Comparison of ENCODE assay signal across 24 cellular contexts in genomic region chr1:5329068-5329739, GRCh38.
A peak's percentile ranks its signal among the peaks of the same experiment; 100 is the strongest.
DNase-seq lines count a peak whose midpoint lies in the region; ATAC-seq, FAIRE-seq and TF ChIP-seq lines count a peak whose summit lies in the region.
"Had no signal": no experiment of that assay in that cellular context is flagged by ENCODE, and none has a peak within 500 bp of the region (broad histone marks: within the 10 kb centered on the region; RNA-seq: fewer than 3 reads in every experiment).

No MANE protein-coding gene starts in this region.

- peak overlapping the region; percentile 59 for H3K4me3 Mint-ChIP-seq in activated naive CD4-positive, alpha-beta T cell treated with anti-CD3 and anti-CD28 coated beads, Interleukin-2, amount 50 U/mL, for 24 hours
- peak overlapping the region; percentile 59 for H3K4me3 Mint-ChIP-seq in T-helper 1 cell treated with Interleukin-12 subunit alpha and Interleukin-12 subunit beta and Interleukin-4 antibody, amounts not matched to agents 30 μg/mL and 1 μg/mL, for 36 hours
- H3K4me3 Mint-ChIP-seq: activated B cell treated with CpG ODN at 0.5 μM for 24 hours, IgD-negative memory B cell had no signal

- no peaks in the 10 kb centered on the region for H3K9me3 ChIP-seq in thyroid gland
- H3K9me3 ChIP-seq in PC-3 (ENCODE audit: low read length), result peaks cover 12% of the 10 kb centered on the region
- H3K9me3 ChIP-seq: Caco-2, gastrocnemius medialis, neutrophil, testis had no signal

- TF ChIP-seq CTCF in thyroid gland (IDR thresholded peaks at IDR 0.05) (no peak), PC-3 (conservative IDR thresholded peaks at IDR 0.05; ENCODE audit: low read depth, low read length) (no peak)

- no peaks in the 10 kb centered on the region for H3K36me3 ChIP-seq in thyroid gland
- H3K36me3 ChIP-seq in PC-3 (ENCODE audit: low read depth, low read length), result no peaks in the 10 kb centered on the region
- H3K36me3 ChIP-seq: adrenal gland, cardiac muscle cell, gastrocnemius medialis, neutrophil, SJCRH30 had no signal

- H3K4me2 ChIP-seq in PC-3 (ENCODE audit: low read length), result no peak overlapping the region
- H3K4me2 ChIP-seq: PC-9 had no signal

- H2AFZ ChIP-seq in PC-3 (ENCODE audit: low read length), result no peak overlapping the region
- H2AFZ ChIP-seq: PC-9 had no signal

- no peak overlapping the region for H3K9ac ChIP-seq in PC-3 (ENCODE audit: low read length)

- no peaks in the 10 kb centered on the region for H3K27me3 Mint-ChIP-seq in activated naive CD4-positive, alpha-beta T cell treated with anti-CD3 and anti-CD28 coated beads, Interleukin-2, amount 50 U/mL, for 24 hours
- H3K27me3 Mint-ChIP-seq in T-helper 1 cell treated with Interleukin-12 subunit alpha and Interleukin-12 subunit beta and Interleukin-4 antibody, amounts not matched to agents 30 μg/mL and 1 μg/mL, for 36 hours (ENCODE audit: low read depth), result no peaks in the 10 kb centered on the region
- H3K27me3 Mint-ChIP-seq: activated B cell treated with CpG ODN at 0.5 μM for 24 hours, IgD-negative memory B cell had no signal

- ATAC-seq in GM18873 (IDR thresholded peaks at IDR 0.05; ENCODE audit: low FRiP score, unreplicated experiment), result no peak
- no peak for ATAC-seq in PC-3
- ATAC-seq: esophagus mucosa, gastrocnemius medialis had no signal

- H3K27me3 ChIP-seq in thyroid gland, result no peaks in the 10 kb centered on the region
- H3K27me3 ChIP-seq in PC-3 (ENCODE audit: low read length), result no peaks in the 10 kb centered on the region
- H3K27me3 ChIP-seq: adrenal gland, cardiac muscle cell, gastrocnemius medialis, neutrophil, SJCRH30, testis had no signal

- no peaks in the 10 kb centered on the region for H3F3A ChIP-seq in PC-3 (ENCODE audit: low read length, unreplicated experiment)

- POLR2A ChIA-PET in PC-3 (lab: Charles Lee; ENCODE audit: unreplicated experiment), result no interaction called here

- H3K4me1 ChIP-seq in thyroid gland (peaks cover 12 to 18% of the 10 kb centered on the region in 2 donors), PC-3 (ENCODE audit: insufficient read depth, low read length) (no peaks in the 10 kb centered on the region)
- H3K4me1 ChIP-seq: adrenal gland, Caco-2, gastrocnemius medialis, SJCRH30, testis had no signal

- H3K79me2 ChIP-seq in PC-3 (ENCODE audit: low read length), result no peaks in the 10 kb centered on the region

- TF ChIP-seq POLR2A in thyroid gland (IDR thresholded peaks at IDR 0.05), result no peak

- H3K27ac ChIP-seq in thyroid gland (peak overlapping the region in 2 of 3 donors; percentile 39), PC-3 (ENCODE audit: low read length) (no peak overlapping the region)
- H3K27ac ChIP-seq: adrenal gland, cardiac muscle cell, dorsolateral prefrontal cortex, gastrocnemius medialis, neutrophil, PC-9, SJCRH30, testis had no signal

- no peak for DNase-seq in activated naive CD4-positive, alpha-beta T cell treated with anti-CD3 and anti-CD28 coated beads, Interleukin-2, amount 50 U/mL, for 16 hours
- DNase-seq in ecto neural progenitor cell (ENCODE audit: low spot score) (peak; percentile 24), thyroid gland (peak; percentile 68 to 69), urothelium cell line (ENCODE audit: low spot score) (no peak), PC-3 (no peak)
- DNase-seq: activated B cell treated with CpG ODN at 0.5 μM for 24 hours, adrenal gland, Caco-2, dorsolateral prefrontal cortex, EL, gastrocnemius medialis, NCI-H1694 treated with DMSO at 0.1 percent for 48 hours, NCI-H748 treated with DMSO at 0.1 percent for 48 hours, PC-9, SJCRH30, T-helper 9 cell, testis had no signal

- WGBS in thyroid gland, 2 donors, result 34 to 53% methylated on average over 6 of the region's 6 CpGs

- no peaks in the 10 kb centered on the region for H4K20me1 ChIP-seq in PC-3 (ENCODE audit: low read length)

- H3K9me3 Mint-ChIP-seq in activated naive CD4-positive, alpha-beta T cell treated with anti-CD3 and anti-CD28 coated beads, Interleukin-2, amount 50 U/mL, for 24 hours, result peaks cover 16% of the 10 kb centered on the region
- H3K9me3 Mint-ChIP-seq in T-helper 1 cell treated with Interleukin-12 subunit alpha and Interleukin-12 subunit beta and Interleukin-4 antibody, amounts not matched to agents 30 μg/mL and 1 μg/mL, for 36 hours, result peaks cover 31% of the 10 kb centered on the region

- no peak for FAIRE-seq in urothelium cell line (lab: Jason Lieb, UNC)

- no TSS peak for BruUV-seq in PC-3 (replicated peaks; lab: Mats Ljungman, UMichigan)

- H3K36me3 Mint-ChIP-seq in activated naive CD4-positive, alpha-beta T cell treated with anti-CD3 and anti-CD28 coated beads, Interleukin-2, amount 50 U/mL, for 24 hours, result peaks cover 12% of the 10 kb centered on the region
- H3K36me3 Mint-ChIP-seq in T-helper 1 cell treated with Interleukin-12 subunit alpha and Interleukin-12 subunit beta and Interleukin-4 antibody, amounts not matched to agents 30 μg/mL and 1 μg/mL, for 36 hours (ENCODE audit: low read depth), result peaks cover 6% of the 10 kb centered on the region
- H3K36me3 Mint-ChIP-seq: IgD-negative memory B cell had no signal

- CTCF ChIA-PET in PC-3 (lab: Charles Lee), result no interaction called here

- H3K9me2 ChIP-seq in PC-3 (replicated peaks; ENCODE audit: low read length), result no peaks in the 10 kb centered on the region

- no peak overlapping the region for H3K4me3 ChIP-seq in thyroid gland (replicated peaks in 1 of 3)
- no peak overlapping the region for H3K4me3 ChIP-seq in PC-3 (ENCODE audit: low read length)
- H3K4me3 ChIP-seq: adrenal gland, cardiac muscle cell, dorsolateral prefrontal cortex, gastrocnemius medialis, PC-9, SJCRH30, testis had no signal

- peak overlapping the region; percentile 97 for H3K27ac Mint-ChIP-seq in activated naive CD4-positive, alpha-beta T cell treated with anti-CD3 and anti-CD28 coated beads, Interleukin-2, amount 50 U/mL, for 24 hours
- H3K27ac Mint-ChIP-seq in T-helper 1 cell treated with Interleukin-12 subunit alpha and Interleukin-12 subunit beta and Interleukin-4 antibody, amounts not matched to agents 30 μg/mL and 1 μg/mL, for 36 hours, result peak overlapping the region; percentile 84
- H3K27ac Mint-ChIP-seq: activated B cell treated with CpG ODN at 0.5 μM for 24 hours had no signal

- peaks cover 67% of the 10 kb centered on the region for H3K4me1 Mint-ChIP-seq in activated naive CD4-positive, alpha-beta T cell treated with anti-CD3 and anti-CD28 coated beads, Interleukin-2, amount 50 U/mL, for 24 hours
- peaks cover 17% of the 10 kb centered on the region for H3K4me1 Mint-ChIP-seq in T-helper 1 cell treated with Interleukin-12 subunit alpha and Interleukin-12 subunit beta and Interleukin-4 antibody, amounts not matched to agents 30 μg/mL and 1 μg/mL, for 36 hours (ENCODE audit: low read depth)
- H3K4me1 Mint-ChIP-seq: activated B cell treated with CpG ODN at 0.5 μM for 24 hours, IgD-negative memory B cell had no signal

- intact Hi-C loops in thyroid gland (cut with DNase I) (no loop called here), PC-3 (cut with micrococcal nuclease) (no loop called here)

Comparison
In these comparisons a context has a peak if more than half of its experiments do, and no peak if none do; other contexts are left out.
1. DNase-seq: peak in ecto neural progenitor cell (single experiment) and thyroid gland (2 of 2); none in activated naive CD4-positive, alpha-beta T cell treated with anti-CD3 and anti-CD28 coated beads, Interleukin-2, amount 50 U/mL, for 16 hours (single experiment), urothelium cell line (single experiment) and PC-3 (single experiment).